Comparison of ENCODE assay signal across 15 cellular contexts in genomic region chr6:44456966-44457292, GRCh38.
DNase-seq lines count a peak whose midpoint lies in the region; ATAC-seq, FAIRE-seq and TF ChIP-seq lines count a peak whose summit lies in the region.
"Had no signal": no experiment of that assay in that cellular context is flagged by ENCODE, and none has a peak within 500 bp of the region (broad histone marks: within the 10 kb centered on the region; RNA-seq: fewer than 3 reads in every experiment).

No MANE protein-coding gene starts in this region.

- CTCF ChIA-PET in A549 (lab: Yijun Ruan, JAX) = interaction anchor here (0.6 to 7.4 kb wide), 10 partner anchors 11 to 189 kb away, joined by 3 to 85 read pairs (median 4); no protein-coding TSS in a partner anchor

- no peak overlapping the region for H2BK12ac ChIP-seq in H9 (ENCODE audit: insufficient read length, low read depth, low read length)

- H4K8ac ChIP-seq in H9 (replicated peaks; ENCODE audit: insufficient read length, low read depth, low read length) = no peak overlapping the region

- no peak overlapping the region for H3T11ph ChIP-seq in H9 (ENCODE audit: low read length)

- no peak overlapping the region for H2AK5ac ChIP-seq in H9 (ENCODE audit: insufficient read length, low read length)

- no peak for DNase-seq in A549 (ENCODE audit: low read depth in 1 of 2, low spot score in 1 of 2)
- no peak for DNase-seq in HFFc6
- no peak for DNase-seq in chondrocyte (ENCODE audit: low spot score)
- no peak for DNase-seq in mesothelial cell of epicardium (ENCODE audit: low spot score in 2 of 2, unreplicated experiment in 2 of 2)
- no peak for DNase-seq in H9
- no peak for DNase-seq in NCI-H1048 (lab: John Stamatoyannopoulos, UW)
- no peak for DNase-seq in GM19238 (ENCODE audit: insufficient read length, low spot score)
- DNase-seq: NCI-H1694, upper lobe of right lung had no signal

- H3K56ac ChIP-seq in H9 (ENCODE audit: insufficient read length, low read depth, low read length) = no peak overlapping the region

- H3K36me3 Mint-ChIP-seq in HFFc6 (ENCODE audit: low read depth) (no peaks in the 10 kb centered on the region), chondrocyte (ENCODE audit: low read depth) (peaks cover 5% of the 10 kb centered on the region), mesothelial cell of epicardium (peaks cover under 1% of the 10 kb centered on the region), H9 (ENCODE audit: insufficient read depth in 1 of 3, low read depth in 3 of 3) (peaks cover 0 to 3% (median 0%) of the 10 kb centered on the region in 3 experiments; a peak in 1 of 7 replicates)

- H4K20me1 ChIP-seq in H9 (ENCODE audit: control insufficient read depth, insufficient read depth, insufficient read length) = no peaks in the 10 kb centered on the region

- H4K91ac ChIP-seq in H9 (ENCODE audit: insufficient read length, low read depth, low read length) = no peak overlapping the region

- H3K27ac Mint-ChIP-seq in HFFc6 (peak overlapping the region; percentile 70), chondrocyte (ENCODE audit: unreplicated experiment) (peak overlapping the region; percentile 66), mesothelial cell of epicardium (no peak overlapping the region), H9 (no peak overlapping the region)
- H3K27ac Mint-ChIP-seq: activated CD4-positive, alpha-beta memory T cell treated with anti-CD3 and anti-CD28 coated beads, Interleukin-2, amount 10 ng/mL, durations not matched to agents 7 days and 5 days; activated naive CD4-positive, alpha-beta T cell treated with anti-CD3 and anti-CD28 coated beads for 36 hours had no signal

- no peak overlapping the region for H2BK15ac ChIP-seq in H9 (ENCODE audit: low read depth, low read length)

- H3K4me3 Mint-ChIP-seq in HFFc6 = peak overlapping the region; percentile 61
- H3K4me3 Mint-ChIP-seq in chondrocyte (ENCODE audit: unreplicated experiment) = peak overlapping the region; percentile 11
- peak overlapping the region; percentile 9 for H3K4me3 Mint-ChIP-seq in mesothelial cell of epicardium
- H3K4me3 Mint-ChIP-seq in H9 = no peak overlapping the region
- H3K4me3 Mint-ChIP-seq: activated CD4-positive, alpha-beta memory T cell treated with anti-CD3 and anti-CD28 coated beads, Interleukin-2, amount 10 ng/mL, durations not matched to agents 7 days and 5 days; activated naive CD4-positive, alpha-beta T cell treated with anti-CD3 and anti-CD28 coated beads for 36 hours; naive thymus-derived CD4-positive, alpha-beta T cell had no signal

- no peak for TF ChIP-seq POLR2A in A549 (IDR thresholded peaks at IDR 0.05; ENCODE audit: low read length)

- ATAC-seq in A549 (no peak), HG03520 (IDR thresholded peaks at IDR 0.05; ENCODE audit: unreplicated experiment) (no peak)

- no peak overlapping the region for H4K5ac ChIP-seq in H9 (ENCODE audit: insufficient read length, low read depth, low read length)

- POLR2A ChIA-PET in A549 (lab: Yijun Ruan, JAX) = no interaction called here

- no peak for FAIRE-seq in A549 (lab: Jason Lieb, UNC)

- H3K79me1 ChIP-seq in H9 (ENCODE audit: insufficient read depth, low read depth, low read length, poor library complexity, severe bottlenecking) = no peaks in the 10 kb centered on the region

- H3K9ac ChIP-seq in H9 (ENCODE audit: extremely low read depth, insufficient read length, low read length) = no peak overlapping the region

- H3K23ac ChIP-seq in H9 (ENCODE audit: insufficient read length, low read depth, low read length) = no peak overlapping the region

- H3K4me2 ChIP-seq in A549 (peak overlapping the region; percentile 63), H9 (ENCODE audit: insufficient read depth, insufficient read length, low read length) (no peak overlapping the region)

- H3K4ac ChIP-seq in H9 (ENCODE audit: low read depth, low read length) = no peak overlapping the region

- no peak overlapping the region for H3K27ac ChIP-seq in A549
- H3K27ac ChIP-seq in H9 (ENCODE audit: insufficient read length, low read depth, low read length) = no peak overlapping the region
- H3K27ac ChIP-seq: C4-2B, upper lobe of right lung had no signal

- no peaks in the 10 kb centered on the region for H3K23me2 ChIP-seq in H9 (ENCODE audit: insufficient read length, low read depth, low read length, poor library complexity, severe bottlenecking)

- H2BK120ac ChIP-seq in H9 (ENCODE audit: low read depth, low read length, poor library complexity, severe bottlenecking) = no peak overlapping the region

- no peak overlapping the region for H2AFZ ChIP-seq in H9 (ENCODE audit: low read length)

- H3K27me3 ChIP-seq in H9 (ENCODE audit: insufficient read depth, low read length) = no peaks in the 10 kb centered on the region
- H3K27me3 ChIP-seq: stomach, upper lobe of right lung had no signal

- WGBS in A549 (ENCODE audit: missing lambda C conversion rate) = 83% methylated on average over 5 of the region's 5 CpGs
- WGBS in H9 (ENCODE audit: extremely low coverage, insufficient read length, low lambda C conversion rate) = no CpG with 5 or more reads among the region's 5 CpGs

- no peak overlapping the region for H2BK5ac ChIP-seq in H9 (ENCODE audit: insufficient read length, low read length)

- H3K9me3 ChIP-seq in A549 (no peaks in the 10 kb centered on the region), H9 (ENCODE audit: control insufficient read depth, low read depth, low read length) (no peaks in the 10 kb centered on the region)
- H3K9me3 ChIP-seq: stomach, upper lobe of right lung had no signal

- H3K9me3 Mint-ChIP-seq in HFFc6 = no peaks in the 10 kb centered on the region
- H3K9me3 Mint-ChIP-seq in chondrocyte (ENCODE audit: low read depth) = no peaks in the 10 kb centered on the region
- no peaks in the 10 kb centered on the region for H3K9me3 Mint-ChIP-seq in mesothelial cell of epicardium
- H3K9me3 Mint-ChIP-seq in H9 = no peaks in the 10 kb centered on the region; a peak in 1 of 5 replicates
- H3K9me3 Mint-ChIP-seq: activated CD4-positive, alpha-beta memory T cell treated with anti-CD3 and anti-CD28 coated beads, Interleukin-2, amount 10 ng/mL, durations not matched to agents 7 days and 5 days; activated naive CD4-positive, alpha-beta T cell treated with anti-CD3 and anti-CD28 coated beads for 36 hours; naive thymus-derived CD4-positive, alpha-beta T cell had no signal

- H3K4me1 Mint-ChIP-seq in HFFc6 (ENCODE audit: low read depth) (peaks cover 39% of the 10 kb centered on the region), chondrocyte (ENCODE audit: low read depth) (peaks cover 18% of the 10 kb centered on the region), mesothelial cell of epicardium (peaks cover 9% of the 10 kb centered on the region), H9 (peaks cover 5% of the 10 kb centered on the region in 2 experiments)

- TF ChIP-seq CTCF in A549 (IDR thresholded peaks at IDR 0.05) = no peak
- TF ChIP-seq CTCF in HFFc6 (IDR thresholded peaks at IDR 0.05) = no peak
- TF ChIP-seq CTCF in chondrocyte (IDR thresholded peaks at IDR 0.05) = no peak
- no peak for TF ChIP-seq CTCF in mesothelial cell of epicardium (IDR thresholded peaks at IDR 0.05; ENCODE audit: unreplicated experiment)
- no peak for TF ChIP-seq CTCF in H9 (conservative IDR thresholded peaks at IDR 0.05)

- H3K4me1 ChIP-seq in A549 (peaks cover 14% of the 10 kb centered on the region; the same call in 2 of the 3 replicates), H9 (ENCODE audit: insufficient read depth, low read length) (no peaks in the 10 kb centered on the region)

- TF ChIP-seq RAD21 in A549 (conservative IDR thresholded peaks at IDR 0.05 in 1 of 2, IDR thresholded peaks at IDR 0.05 in 1 of 2) = no peak

- H2BK20ac ChIP-seq in H9 (ENCODE audit: low read depth, low read length, poor library complexity, severe bottlenecking) = no peak overlapping the region

- no peak overlapping the region for H3K14ac ChIP-seq in H9 (ENCODE audit: insufficient read depth, low read length)

- H3K27me3 Mint-ChIP-seq in HFFc6 (ENCODE audit: insufficient read depth) = no peaks in the 10 kb centered on the region; the same call in 1 of the 2 replicates
- no peaks in the 10 kb centered on the region for H3K27me3 Mint-ChIP-seq in chondrocyte (ENCODE audit: low read depth)
- peaks cover 17% of the 10 kb centered on the region for H3K27me3 Mint-ChIP-seq in mesothelial cell of epicardium (ENCODE audit: low read depth)
- H3K27me3 Mint-ChIP-seq in H9 (ENCODE audit: low read depth) = peaks cover 3% of the 10 kb centered on the region

- no peak overlapping the region for H3K18ac ChIP-seq in H9 (ENCODE audit: insufficient read length, low read depth, low read length)

- H3K4me3 ChIP-seq in A549 = no peak overlapping the region
- H3K4me3 ChIP-seq: upper lobe of right lung had no signal

- no peak for TF ChIP-seq EP300 in A549 (IDR thresholded peaks at IDR 0.05)

- H3K79me2 ChIP-seq in H9 (ENCODE audit: insufficient read depth, low read length) = no peaks in the 10 kb centered on the region

TF ChIP-seq in A549, 52 proteins besides CTCF, POLR2A, EP300 and RAD21:
- TF ChIP-seq BHLHE40 (IDR thresholded peaks at IDR 0.05; ENCODE audit: low read depth, low read length) (no peak), PHF8 (IDR thresholded peaks at IDR 0.05; ENCODE audit: borderline replicate concordance, low read depth) (no peak), HOXB5 (CRISPR knock-in tag; IDR thresholded peaks at IDR 0.05) (no peak), MAFK (IDR thresholded peaks at IDR 0.05; ENCODE audit: partially characterized antibody) (no peak), CHD2 (IDR thresholded peaks at IDR 0.05; ENCODE audit: low read length, partially characterized antibody) (no peak), FOSB (CRISPR knock-in tag; IDR thresholded peaks at IDR 0.05) (no peak), E2F6 (IDR thresholded peaks at IDR 0.05; ENCODE audit: borderline replicate concordance, low read depth) (no peak), RARB (CRISPR knock-in tag; IDR thresholded peaks at IDR 0.05) (no peak), RCOR1 (IDR thresholded peaks at IDR 0.05; ENCODE audit: low read depth, low read length) (no peak)

Comparison
In these comparisons a context has a peak if more than half of its experiments do, and no peak if none do; other contexts are left out.
1. H3K27ac Mint-ChIP-seq: peak in HFFc6 (single experiment) and chondrocyte (single experiment); none in mesothelial cell of epicardium (single experiment) and H9 (0 of 3).
2. H3K4me3 Mint-ChIP-seq: peak in HFFc6 (single experiment), chondrocyte (single experiment) and mesothelial cell of epicardium (single experiment); none in H9 (0 of 2).